ENCODE assay signal across 7 cellular contexts in genomic region chr16:35171106-35171505, GRCh38.
"Had no signal": no experiment of that assay in that cellular context is flagged by ENCODE, and none has a peak within 500 bp of the region (broad histone marks: within the 10 kb centered on the region; RNA-seq: fewer than 3 reads in every experiment).

No MANE protein-coding gene starts in this region.

- H3K36me3 Mint-ChIP-seq: IgD-negative memory B cell had no signal

- H2AFZ ChIP-seq: GM23338 had no signal

- DNase-seq: H9, HCEC 1CT had no signal

- H3K27ac Mint-ChIP-seq: GM23338, H9, IgD-negative memory B cell had no signal

- ATAC-seq: GM23338 had no signal

- H3K4me3 ChIP-seq: GM23338 had no signal

- H3K4me2 ChIP-seq: GM23338 had no signal

- H3K4me1 Mint-ChIP-seq: GM23338, H9, IgD-negative memory B cell had no signal

- H3K27me3 Mint-ChIP-seq: IgD-negative memory B cell had no signal

- H3K4me3 Mint-ChIP-seq: GM23338, H9, IgD-negative memory B cell had no signal

- FAIRE-seq: H1, H54, HTR-8/SVneo had no signal
